In genomic region chr14:74712499-74713394, GRCh38 we compare ENCODE assay signal across 8 cellular contexts. TPM values are rescaled to one million over a fixed set of nuclear protein-coding genes. Genes with fewer than 3 reads are reported as not detected.
DNase-seq lines count a peak whose midpoint lies in the region; ATAC-seq and TF ChIP-seq lines count a peak whose summit lies in the region.

AREL1 (minus strand) TSS chr14:74713080; CDS start chr14:74685615, 27,465 bp downstream.
FCF1 (plus strand) TSS chr14:74713144; CDS start chr14:74713198, 54 bp downstream.

- H3K27ac Mint-ChIP-seq in CD14-positive monocyte: peak within 1 kb of the TSS; percentile 97 to 100 (median 98)
- H3K27ac Mint-ChIP-seq in naive B cell: peak within 1 kb of the TSS; percentile 91 to 99 (median 98)
- H3K27ac Mint-ChIP-seq in stimulated activated naive B cell treated with anti-CD40 and anti-IgM and Interleukin-4, amounts not matched to agents 10 μg/mL and 1 μg/mL and 100 μg/mL, for 72 hours: peak within 1 kb of the TSS; percentile 97

- H3K9me3 Mint-ChIP-seq in CD14-positive monocyte (no peaks in the 10 kb centered on the region), naive B cell (no peaks in the 10 kb centered on the region)
- no peaks in the 10 kb centered on the region for H3K9me3 Mint-ChIP-seq in stimulated activated naive B cell treated with anti-CD40 and anti-IgM and Interleukin-4, amounts not matched to agents 10 μg/mL and 1 μg/mL and 100 μg/mL, for 72 hours

- no peak for TF ChIP-seq CTCF in CD14-positive monocyte (IDR thresholded peaks at IDR 0.05)

- intact Hi-C loops in CD14-positive monocyte (cut with micrococcal nuclease): loop anchor here (2.0 to 10.0 kb wide), 4 partner anchors 52 to 100 kb away; partner anchors contain the start of genes LTBP2 (in 1 of the 2) and YLPM1 (in 1 of the 2)

- DNase-seq in CD14-positive monocyte (ENCODE audit: low spot score): peak; percentile 88
- peak; percentile 87 for DNase-seq in HuH-7 (ENCODE audit: low spot score)
- peak; percentile 61 for DNase-seq in activated CD8-positive, alpha-beta memory T cell treated with anti-CD3 and anti-CD28 coated beads, Interleukin-2, amount 50 U/mL, for 1 hour (ENCODE audit: extremely low read depth)
- peak; percentile 84 for DNase-seq in naive B cell
- peak; percentile 82 for DNase-seq in stimulated activated naive B cell treated with anti-CD40 and anti-IgM and Interleukin-4, amounts not matched to agents 10 μg/mL and 1 μg/mL and 100 μg/mL, for 72 hours
- DNase-seq in effector CD8-positive, alpha-beta T cell (lab: John Stamatoyannopoulos, UW): no peak

- H3K4me3 Mint-ChIP-seq in CD14-positive monocyte (peak within 1 kb of the TSS; percentile 92 to 97), naive B cell (peak within 1 kb of the TSS; percentile 92 to 97 (median 96))
- peak within 1 kb of the TSS; percentile 91 to 93 for H3K4me3 Mint-ChIP-seq in stimulated activated naive B cell treated with anti-CD40 and anti-IgM and Interleukin-4, amounts not matched to agents 10 μg/mL and 1 μg/mL and 100 μg/mL, for 72 hours

- H3K4me1 Mint-ChIP-seq in CD14-positive monocyte (peaks cover 31% of the 10 kb centered on the region), naive B cell (peaks cover 25 to 40% (median 36%) of the 10 kb centered on the region in 3 donors)
- H3K4me1 Mint-ChIP-seq in stimulated activated naive B cell treated with anti-CD40 and anti-IgM and Interleukin-4, amounts not matched to agents 10 μg/mL and 1 μg/mL and 100 μg/mL, for 72 hours: peaks cover 14 to 45% of the 10 kb centered on the region in 2 donors

- H3K27me3 Mint-ChIP-seq in CD14-positive monocyte (ENCODE audit: low read depth in 3 of 3): peaks cover 0 to 2% (median 0%) of the 10 kb centered on the region in 3 donors
- H3K27me3 Mint-ChIP-seq in naive B cell: no peaks in the 10 kb centered on the region
- H3K27me3 Mint-ChIP-seq in stimulated activated naive B cell treated with anti-CD40 and anti-IgM and Interleukin-4, amounts not matched to agents 10 μg/mL and 1 μg/mL and 100 μg/mL, for 72 hours: no peaks in the 10 kb centered on the region

- H3K36me3 Mint-ChIP-seq in CD14-positive monocyte: peaks cover 23 to 25% of the 10 kb centered on the region in 2 donors
- H3K36me3 Mint-ChIP-seq in naive B cell: peaks cover 7 to 12% of the 10 kb centered on the region in 2 donors
- H3K36me3 Mint-ChIP-seq in stimulated activated naive B cell treated with anti-CD40 and anti-IgM and Interleukin-4, amounts not matched to agents 10 μg/mL and 1 μg/mL and 100 μg/mL, for 72 hours: peaks cover 13 to 18% of the 10 kb centered on the region in 2 donors

- ATAC-seq in GM21381 (IDR thresholded peaks at IDR 0.05; ENCODE audit: unreplicated experiment): peak; percentile 98
- ATAC-seq in esophagus mucosa: peak; percentile 97
- ATAC-seq in naive B cell (ENCODE audit: low read depth in 2 of 2): peak; percentile 96 to 97
- ATAC-seq in stimulated activated naive B cell treated with anti-CD40 and anti-IgM and Interleukin-4, amounts not matched to agents 10 μg/mL and 1 μg/mL and 100 μg/mL, for 72 hours (replicated peaks): peak; percentile 99

RNA-seq across cellular contexts. Expression of gene AREL1, which starts in this region (rescaled TPM):
- polyA plus RNA-seq in CD14-positive monocyte (10 to 100 TPM; 12.5 to 20.0 TPM), naive B cell (ENCODE audit: low read depth in 6 of 6) (10 to 100 TPM in 5 of 6 donors, 1 to 10 TPM in 1; 8.1 to 16.1 (median 13.6) TPM)
- 24.1 TPM for total RNA-seq in esophagus mucosa

RNA-seq across cellular contexts. Expression of gene FCF1, which starts in this region (rescaled TPM):
- polyA plus RNA-seq in CD14-positive monocyte (10 to 100 TPM; 14.8 to 22.6 TPM), naive B cell (ENCODE audit: low read depth in 6 of 6) (10 to 100 TPM; 28.3 to 42.3 (median 33.8) TPM)
- total RNA-seq in esophagus mucosa: 38.8 TPM
